In the genomic region with DNA sequence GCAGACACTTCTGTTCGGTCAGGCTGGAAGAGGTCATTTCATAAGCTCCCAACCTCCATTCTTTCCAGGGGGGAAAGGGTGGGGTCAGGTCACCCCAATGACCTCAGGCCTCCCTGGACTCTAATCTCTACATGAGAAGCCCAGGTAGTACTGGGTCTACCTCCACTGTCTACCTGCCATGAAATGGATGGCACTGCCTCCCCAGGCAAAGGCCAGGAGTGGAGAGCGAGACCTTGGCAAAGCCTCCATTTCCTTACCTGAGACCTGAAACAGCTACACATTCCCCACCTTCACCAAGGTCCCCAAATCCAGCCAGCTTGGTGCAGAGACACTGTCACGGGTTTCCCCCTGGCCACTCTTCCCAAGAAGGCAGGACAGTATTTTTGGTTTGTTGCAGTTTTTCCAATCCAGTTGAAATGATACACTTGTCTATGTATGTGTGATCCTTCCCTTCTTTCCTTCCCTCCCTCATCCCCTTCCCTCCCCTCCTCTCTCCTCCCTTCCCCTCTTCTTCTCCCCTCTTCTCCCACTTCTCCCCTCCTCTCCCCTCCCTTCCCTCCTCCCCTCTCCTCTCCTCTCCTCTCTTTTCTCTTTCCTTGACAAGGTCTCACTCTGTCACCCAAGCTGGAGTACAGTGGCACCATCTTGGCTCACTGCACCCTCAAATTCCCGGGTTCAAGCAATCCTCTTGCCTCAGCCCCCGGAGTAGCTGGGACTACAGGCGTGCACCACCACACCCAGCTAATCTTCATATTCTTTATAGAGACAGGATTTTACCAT, we compare ENCODE assay signal across 9 cellular contexts. TPM values are rescaled to one million over a fixed set of nuclear protein-coding genes. Genes with fewer than 3 reads are reported as not detected.
DNase-seq lines count a peak whose midpoint lies in the region; ATAC-seq and TF ChIP-seq lines count a peak whose summit lies in the region.
"Had no signal": no experiment of that assay in that cellular context is flagged by ENCODE, and none has a peak within 500 bp of the region (broad histone marks: within the 10 kb centered on the region; RNA-seq: fewer than 3 reads in every experiment).

No MANE protein-coding gene starts in this region.

- H3K36me3 Mint-ChIP-seq in activated T-helper 17 cell treated with anti-CD3 and anti-CD28 coated beads, Interleukin-2, amount 50 U/mL, for 72 hours (ENCODE audit: low read depth), result no peaks in the 10 kb centered on the region

- TF ChIP-seq CTCF in heart right ventricle (IDR thresholded peaks at IDR 0.05), result no peak

- H3K9me3 Mint-ChIP-seq in activated T-helper 17 cell treated with anti-CD3 and anti-CD28 coated beads, Interleukin-2, amount 50 U/mL, for 72 hours, result no peaks in the 10 kb centered on the region

- no peaks in the 10 kb centered on the region for H3K9me3 ChIP-seq in heart right ventricle
- H3K9me3 ChIP-seq in mucosa of rectum (ENCODE audit: control insufficient read depth in 2 of 2, low read length in 2 of 2), result no peaks in the 10 kb centered on the region

- H3K4me3 Mint-ChIP-seq in activated T-helper 17 cell treated with anti-CD3 and anti-CD28 coated beads, Interleukin-2, amount 50 U/mL, for 72 hours, result peak overlapping the region; percentile 85

- ATAC-seq in heart right ventricle (no peak), left ventricle myocardium superior (no peak), esophagus mucosa (no peak)
- ATAC-seq in activated T-helper 17 cell treated with anti-CD3 and anti-CD28 coated beads, Interleukin-2, amount 50 U/mL, for 72 hours (replicated peaks), result no peak

- H3K4me3 ChIP-seq in heart right ventricle (no peak overlapping the region), mucosa of rectum (ENCODE audit: low read length in 2 of 2) (no peak overlapping the region), urinary bladder (ENCODE audit: low read depth, low read length) (no peak overlapping the region)

- DNase-seq in heart right ventricle (no peak), left ventricle myocardium superior (no peak), GDM1 (lab: John Stamatoyannopoulos, UW) (no peak), DMS 273 (lab: John Stamatoyannopoulos, UW; ENCODE audit: unreplicated experiment) (no peak)
- DNase-seq: brain microvascular endothelial cell had no signal

- H3K27me3 ChIP-seq in heart right ventricle (no peaks in the 10 kb centered on the region), mucosa of rectum (ENCODE audit: control insufficient read depth in 2 of 2, insufficient read depth in 2 of 2, low read length in 2 of 2) (no peaks in the 10 kb centered on the region)

- H3K27ac Mint-ChIP-seq in activated T-helper 17 cell treated with anti-CD3 and anti-CD28 coated beads, Interleukin-2, amount 50 U/mL, for 72 hours, result peak overlapping the region; percentile 86

- peak overlapping the region in 1 of 2 donors; percentile 49 for H3K9ac ChIP-seq in mucosa of rectum (ENCODE audit: low read depth in 1 of 2, low read length in 2 of 2)

- H3K27ac ChIP-seq in heart right ventricle (peak overlapping the region; percentile 42 to 98 (median 92)), mucosa of rectum (ENCODE audit: low read depth in 2 of 2, low read length in 2 of 2) (peak overlapping the region; percentile 93 to 99), urinary bladder (ENCODE audit: low read depth) (peak overlapping the region; percentile 82)
- H3K27ac ChIP-seq: brain microvascular endothelial cell had no signal

- H3K4me1 ChIP-seq in heart right ventricle (peaks cover 27 to 77% (median 68%) of the 10 kb centered on the region in 9 donors), mucosa of rectum (ENCODE audit: control insufficient read depth in 2 of 2, insufficient read depth in 2 of 2, low read length in 2 of 2) (peaks cover 80 to 91% of the 10 kb centered on the region in 2 donors), urinary bladder (ENCODE audit: insufficient read depth) (peaks cover 4% of the 10 kb centered on the region)

- intact Hi-C loops in heart right ventricle (cut with DNase I), result loop anchor here in 3 of 10 donors (1.0 to 2.0 kb wide), 3 partner anchors 14 to 15 kb away; no protein-coding TSS in a partner anchor
- intact Hi-C loops in left ventricle myocardium superior (cut with micrococcal nuclease), result no loop called here

- no peaks in the 10 kb centered on the region for H3K36me3 ChIP-seq in heart right ventricle
- H3K36me3 ChIP-seq in mucosa of rectum (ENCODE audit: control insufficient read depth in 2 of 2, insufficient read depth in 2 of 2, low read length in 2 of 2), result no peaks in the 10 kb centered on the region
- no peaks in the 10 kb centered on the region for H3K36me3 ChIP-seq in urinary bladder (ENCODE audit: insufficient read depth)
- H3K36me3 ChIP-seq: brain microvascular endothelial cell had no signal

- 88 to 90% methylated on average over 6 of the region's 6 CpGs for WGBS in heart right ventricle, 2 donors
- WGBS in urinary bladder, result 88% methylated on average over 6 of the region's 6 CpGs

- no peaks in the 10 kb centered on the region for H3K27me3 Mint-ChIP-seq in activated T-helper 17 cell treated with anti-CD3 and anti-CD28 coated beads, Interleukin-2, amount 50 U/mL, for 72 hours

- peaks cover 63% of the 10 kb centered on the region for H3K4me1 Mint-ChIP-seq in activated T-helper 17 cell treated with anti-CD3 and anti-CD28 coated beads, Interleukin-2, amount 50 U/mL, for 72 hours

RNA-seq across cellular contexts. Expression of a gene that starts 16.1 kb away (rescaled TPM):
- 100 to 1,000 TPM in 3 of 10 donors, 10 to 100 TPM in 7; 26.4 to 349 (median 58.9) TPM for total RNA-seq in heart right ventricle
- polyA plus RNA-seq in heart right ventricle, result 10 to 100 TPM; 28.3 to 49.6 TPM
- 41.3 TPM for total RNA-seq in left ventricle myocardium superior
- total RNA-seq in activated T-helper 17 cell treated with anti-CD3 and anti-CD28 coated beads, Interleukin-2, amount 50 U/mL, for 72 hours, result 100 to 1,000 TPM in 1 of 2 donors, 10 to 100 TPM in 1; 91.3 to 340 TPM
- total RNA-seq in urinary bladder, result 58.6 TPM
- 464 TPM for polyA plus RNA-seq in urinary bladder
- total RNA-seq in esophagus mucosa, result 22.6 TPM

RNA-seq across cellular contexts. Expression of a gene that starts 29.5 kb away (rescaled TPM):
- 10 to 100 TPM in 5 of 10 donors, 1 to 10 TPM in 5; 7.0 to 20.5 (median 10.7) TPM for total RNA-seq in heart right ventricle
- 10 to 100 TPM in 1 of 2 donors, 1 to 10 TPM in 1; 4.5 to 11.2 TPM for polyA plus RNA-seq in heart right ventricle
- total RNA-seq in left ventricle myocardium superior, result 9.6 TPM
- under 1 TPM in 1 of 2 donors, not detected in 1; 0.26 TPM for total RNA-seq in activated T-helper 17 cell treated with anti-CD3 and anti-CD28 coated beads, Interleukin-2, amount 50 U/mL, for 72 hours
- 68.4 TPM for total RNA-seq in urinary bladder
- polyA plus RNA-seq in urinary bladder, result 46.0 TPM
- total RNA-seq in esophagus mucosa, result 4.5 TPM
